Comparison of ENCODE assay signal across 8 cellular contexts in genomic region chr22:36977401-36977861, GRCh38. TPM values are rescaled to one million over a fixed set of nuclear protein-coding genes. Genes with fewer than 3 reads are reported as not detected.
DNase-seq lines count a peak whose midpoint lies in the region; ATAC-seq and TF ChIP-seq lines count a peak whose summit lies in the region.

No MANE protein-coding gene starts in this region.

- H3K4me3 ChIP-seq in epithelial cell of proximal tubule (ENCODE audit: low read depth, low read length) (peak overlapping the region; percentile 32), neural cell (ENCODE audit: low read length) (peak overlapping the region; percentile 59)

- H3K4me1 Mint-ChIP-seq in activated CD8-positive, alpha-beta memory T cell treated with anti-CD3 and anti-CD28 coated beads, Interleukin-2, amount 10 ng/mL, durations not matched to agents 7 days and 5 days = peaks cover 18% of the 10 kb centered on the region
- H3K4me1 Mint-ChIP-seq in stimulated activated naive CD8-positive, alpha-beta T cell treated with anti-CD3 and anti-CD28 coated beads, Interleukin-15, Interleukin-2, amounts not matched to agents 100 ng/mL and 50 ng/mL, for 24 hours (ENCODE audit: low read depth) = peaks cover 12% of the 10 kb centered on the region

- H3F3A ChIP-seq in neural cell (ENCODE audit: insufficient read depth, low read length, poor library complexity, severe bottlenecking) = no peaks in the 10 kb centered on the region

- H3K9ac ChIP-seq in neural cell (ENCODE audit: low read length) = peak overlapping the region; percentile 46

- peak overlapping the region; percentile 93 for H3K4me2 ChIP-seq in neural cell (ENCODE audit: low read length)

- CTCF ChIA-PET in activated CD8-positive, alpha-beta memory T cell treated with anti-CD3 and anti-CD28 coated beads, Interleukin-2, amount 10 ng/mL, durations not matched to agents 7 days and 5 days (lab: Charles Lee) = interaction anchor here (0.7 to 10.9 kb wide), 58 partner anchors 9 to 474 kb away, joined by 3 to 229 read pairs (median 4); partner anchors contain the start of genes EIF3D, IFT27, IL2RB and MPST

- H3K9me2 ChIP-seq in neural cell (ENCODE audit: insufficient read depth, low read length) = no peaks in the 10 kb centered on the region

- no peaks in the 10 kb centered on the region for H4K20me1 ChIP-seq in neural cell (ENCODE audit: insufficient read depth)

- TF ChIP-seq RAD21 in neural cell (conservative IDR thresholded peaks at IDR 0.05) = no peak

- H3K27me3 Mint-ChIP-seq in activated CD8-positive, alpha-beta memory T cell treated with anti-CD3 and anti-CD28 coated beads, Interleukin-2, amount 10 ng/mL, durations not matched to agents 7 days and 5 days = peaks cover 5% of the 10 kb centered on the region
- no peaks in the 10 kb centered on the region for H3K27me3 Mint-ChIP-seq in stimulated activated naive CD8-positive, alpha-beta T cell treated with anti-CD3 and anti-CD28 coated beads, Interleukin-15, Interleukin-2, amounts not matched to agents 100 ng/mL and 50 ng/mL, for 24 hours

- H3K4me3 Mint-ChIP-seq in activated CD8-positive, alpha-beta memory T cell treated with anti-CD3 and anti-CD28 coated beads, Interleukin-2, amount 10 ng/mL, durations not matched to agents 7 days and 5 days = peak overlapping the region; percentile 80
- H3K4me3 Mint-ChIP-seq in stimulated activated naive CD8-positive, alpha-beta T cell treated with anti-CD3 and anti-CD28 coated beads, Interleukin-15, Interleukin-2, amounts not matched to agents 100 ng/mL and 50 ng/mL, for 24 hours = peak overlapping the region; percentile 88

- no peak for TF ChIP-seq EP300 in neural cell (conservative IDR thresholded peaks at IDR 0.05; ENCODE audit: poor library complexity, severe bottlenecking)

- H2AFZ ChIP-seq in neural cell (ENCODE audit: low read depth, low read length) = no peak overlapping the region

- DNase-seq in NK-92 treated with Interleukin-12 subunit alpha and Interleukin-12 subunit beta, amount 100 ng/mL, for 24 hours (lab: John Stamatoyannopoulos, UW) = peak; percentile 39
- DNase-seq in NK-92 (lab: John Stamatoyannopoulos, UW; ENCODE audit: unreplicated experiment) = no peak
- peak; percentile 17 for DNase-seq in NCI-H1694 (lab: John Stamatoyannopoulos, UW)
- DNase-seq in activated CD8-positive, alpha-beta memory T cell treated with anti-CD3 and anti-CD28 coated beads, Interleukin-2, amount 10 ng/mL, durations not matched to agents 7 days and 5 days = peak; percentile 89
- no peak for DNase-seq in epithelial cell of proximal tubule (ENCODE audit: low read depth)

- no peaks in the 10 kb centered on the region for H3K9me3 ChIP-seq in neural cell (ENCODE audit: low read length)

- peak; percentile 37 for TF ChIP-seq CTCF in epithelial cell of proximal tubule (conservative IDR thresholded peaks at IDR 0.05; ENCODE audit: low read depth, low read length)
- no peak for TF ChIP-seq CTCF in neural cell (IDR thresholded peaks at IDR 0.05; ENCODE audit: poor library complexity, severe bottlenecking)

- no peaks in the 10 kb centered on the region for H3K9me3 Mint-ChIP-seq in activated CD8-positive, alpha-beta memory T cell treated with anti-CD3 and anti-CD28 coated beads, Interleukin-2, amount 10 ng/mL, durations not matched to agents 7 days and 5 days (ENCODE audit: low read depth)
- H3K9me3 Mint-ChIP-seq in stimulated activated naive CD8-positive, alpha-beta T cell treated with anti-CD3 and anti-CD28 coated beads, Interleukin-15, Interleukin-2, amounts not matched to agents 100 ng/mL and 50 ng/mL, for 24 hours = no peaks in the 10 kb centered on the region

- H3K27ac Mint-ChIP-seq in activated CD8-positive, alpha-beta memory T cell treated with anti-CD3 and anti-CD28 coated beads, Interleukin-2, amount 10 ng/mL, durations not matched to agents 7 days and 5 days = peak overlapping the region; percentile 87
- H3K27ac Mint-ChIP-seq in stimulated activated naive CD8-positive, alpha-beta T cell treated with anti-CD3 and anti-CD28 coated beads, Interleukin-15, Interleukin-2, amounts not matched to agents 100 ng/mL and 50 ng/mL, for 24 hours = peak overlapping the region; percentile 92

- no peaks in the 10 kb centered on the region for H3K27me3 ChIP-seq in neural cell (ENCODE audit: insufficient read depth, low read depth, low read length)

- no peaks in the 10 kb centered on the region for H3K36me3 Mint-ChIP-seq in activated CD8-positive, alpha-beta memory T cell treated with anti-CD3 and anti-CD28 coated beads, Interleukin-2, amount 10 ng/mL, durations not matched to agents 7 days and 5 days
- H3K36me3 Mint-ChIP-seq in stimulated activated naive CD8-positive, alpha-beta T cell treated with anti-CD3 and anti-CD28 coated beads, Interleukin-15, Interleukin-2, amounts not matched to agents 100 ng/mL and 50 ng/mL, for 24 hours (ENCODE audit: low read depth) = no peaks in the 10 kb centered on the region

- H3K79me2 ChIP-seq in neural cell (replicated peaks; ENCODE audit: insufficient read depth, low read length) = no peaks in the 10 kb centered on the region

- peak; percentile 88 for ATAC-seq in activated CD8-positive, alpha-beta memory T cell treated with anti-CD3 and anti-CD28 coated beads, Interleukin-2, amount 10 ng/mL, durations not matched to agents 7 days and 5 days
- ATAC-seq in HG03097 (IDR thresholded peaks at IDR 0.05; ENCODE audit: low FRiP score, unreplicated experiment) = no peak

- no peak overlapping the region for H3K27ac ChIP-seq in neural cell (ENCODE audit: low read length)

- H3K36me3 ChIP-seq in neural cell (ENCODE audit: insufficient read depth, low read length) = no peaks in the 10 kb centered on the region

TF ChIP-seq in neural cell, 6 proteins besides CTCF, POLR2A, EP300 and RAD21:
- TF ChIP-seq REST (IDR thresholded peaks at IDR 0.05; ENCODE audit: borderline replicate concordance) = no peak
- no peak for TF ChIP-seq POLR2AphosphoS5 (IDR thresholded peaks at IDR 0.05)
- TF ChIP-seq TAF1 (IDR thresholded peaks at IDR 0.05; ENCODE audit: low read depth) = no peak
- no peak for TF ChIP-seq EZH2 (IDR thresholded peaks at IDR 0.05; ENCODE audit: borderline replicate concordance, insufficient read depth, low read length, poor library complexity, severe bottlenecking)
- no peak for TF ChIP-seq SMC3 (conservative IDR thresholded peaks at IDR 0.05; ENCODE audit: poor library complexity)
- TF ChIP-seq MXI1 (conservative IDR thresholded peaks at IDR 0.05; ENCODE audit: poor library complexity, severe bottlenecking) = no peak
TF ChIP-seq in neural cell: peak in this region for 0.

RNA-seq across cellular contexts. Expression of gene TST, which starts 41.8 kb away (rescaled TPM):
- total RNA-seq in activated CD8-positive, alpha-beta memory T cell treated with anti-CD3 and anti-CD28 coated beads, Interleukin-2, amount 10 ng/mL, durations not matched to agents 7 days and 5 days = 10 to 100 TPM; 11.2 to 29.3 TPM
- total RNA-seq in epithelial cell of proximal tubule = 49.6 and 66.9 TPM in 2 replicates
- polyA plus RNA-seq in neural cell = 5.4 and 5.8 TPM in 2 replicates
- 3.4 and 3.9 TPM in 2 replicates for polyA minus RNA-seq in neural cell

RNA-seq across cellular contexts. Expression of gene MPST, which starts 42.1 kb away (rescaled TPM):
- total RNA-seq in activated CD8-positive, alpha-beta memory T cell treated with anti-CD3 and anti-CD28 coated beads, Interleukin-2, amount 10 ng/mL, durations not matched to agents 7 days and 5 days = 10 to 100 TPM; 42.3 to 61.0 TPM
- total RNA-seq in epithelial cell of proximal tubule = 215 and 252 TPM in 2 replicates
- 54.5 and 56.0 TPM in 2 replicates for polyA plus RNA-seq in neural cell
- 21.4 and 30.2 TPM in 2 replicates for polyA minus RNA-seq in neural cell

Comparison
In these comparisons a context has a peak if more than half of its experiments do, and no peak if none do; other contexts are left out.
1. DNase-seq: peak in NK-92 treated with Interleukin-12 subunit alpha and Interleukin-12 subunit beta, amount 100 ng/mL, for 24 hours (single experiment), NCI-H1694 (single experiment) and activated CD8-positive, alpha-beta memory T cell treated with anti-CD3 and anti-CD28 coated beads, Interleukin-2, amount 10 ng/mL, durations not matched to agents 7 days and 5 days (single experiment); none in NK-92 (single experiment) and epithelial cell of proximal tubule (single experiment).